Comparison of ENCODE assay signal across 8 cellular contexts in genomic region chr20:32945710-32946221, GRCh38. TPM values are rescaled to one million over a fixed set of nuclear protein-coding genes. Genes with fewer than 3 reads are reported as not detected.
DNase-seq lines count a peak whose midpoint lies in the region; ATAC-seq, FAIRE-seq and TF ChIP-seq lines count a peak whose summit lies in the region.
"Had no signal": no experiment of that assay in that cellular context is flagged by ENCODE, and none has a peak within 500 bp of the region (broad histone marks: within the 10 kb centered on the region; RNA-seq: fewer than 3 reads in every experiment).

No MANE protein-coding gene starts in this region.

- no peaks in the 10 kb centered on the region for H3K36me3 ChIP-seq in GM06990 (ENCODE audit: control insufficient read depth, insufficient read depth, low read length)

- H3K36me3 Mint-ChIP-seq in WTC11 = no peaks in the 10 kb centered on the region

- CTCF ChIA-PET in WTC11 (lab: Charles Lee) = interaction anchor here (0.6 to 2.4 kb wide), 34 partner anchors 9 to 1242 kb away, joined by 3 to 14 read pairs (median 4); partner anchors contain the start of genes C20orf203 and MAPRE1

- H3K4me3 ChIP-seq in GM06990 (replicated peaks; ENCODE audit: low read depth, low read length) = no peak overlapping the region
- H3K4me3 ChIP-seq: skin epidermis had no signal

- peaks cover 52% of the 10 kb centered on the region for H3K27me3 Mint-ChIP-seq in WTC11 (ENCODE audit: low read depth)

- FAIRE-seq in GM12891 (lab: Jason Lieb, UNC) = no peak

- peak; percentile 55 for TF ChIP-seq CTCF in GM06990 (IDR thresholded peaks at IDR 0.05; ENCODE audit: insufficient read depth, low read length, poor library complexity, severe bottlenecking)
- peak; percentile 53 for TF ChIP-seq CTCF in LNCAP (IDR thresholded peaks at IDR 0.05)
- peak; percentile 32; the same call in 1 of the 2 replicates for TF ChIP-seq CTCF in WTC11 (IDR thresholded peaks at IDR 0.05)

- H3K9me3 Mint-ChIP-seq in WTC11 = no peaks in the 10 kb centered on the region

- POLR2A ChIA-PET in WTC11 (lab: Charles Lee) = no interaction called here

- H3K27ac Mint-ChIP-seq in WTC11 = no peak overlapping the region

- H3K4me3 Mint-ChIP-seq in WTC11 = no peak overlapping the region

- no peaks in the 10 kb centered on the region for H3K27me3 ChIP-seq in GM06990 (replicated peaks; ENCODE audit: control insufficient read depth, insufficient read depth, low read length)

- DNase-seq in GM06990 (ENCODE audit: extremely low read depth, insufficient read length) (no peak), WTC11 (ENCODE audit: low spot score) (no peak), iPS DF 4.7 (ENCODE audit: extremely low read depth, low spot score) (peak; percentile 14), GM12891 (ENCODE audit: insufficient read length, low spot score) (no peak)

- ATAC-seq in WTC11 (peak; percentile 92), HG03521 (IDR thresholded peaks at IDR 0.05; ENCODE audit: unreplicated experiment) (no peak), HG03442 (IDR thresholded peaks at IDR 0.05; ENCODE audit: unreplicated experiment) (no peak)

- H3K4me1 Mint-ChIP-seq in WTC11 = peaks cover 6% of the 10 kb centered on the region

- no peak for TF ChIP-seq POLR2A in GM12891 (IDR thresholded peaks at IDR 0.05; ENCODE audit: low read depth, low read length)

TF ChIP-seq in WTC11, 78 proteins besides CTCF, POLR2A, EP300 and RAD21:
- no peak for TF ChIP-seq FOXP1 (CRISPR knock-in tag; IDR thresholded peaks at IDR 0.05; ENCODE audit: borderline replicate concordance)
- TF ChIP-seq ERG (CRISPR knock-in tag; IDR thresholded peaks at IDR 0.05) = no peak
- TF ChIP-seq E2F4 (CRISPR knock-in tag; IDR thresholded peaks at IDR 0.05; ENCODE audit: borderline replicate concordance, low read depth) = no peak
- TF ChIP-seq E2F5 (CRISPR knock-in tag; IDR thresholded peaks at IDR 0.05) = no peak
- TF ChIP-seq SMAD3 (CRISPR knock-in tag; IDR thresholded peaks at IDR 0.05; ENCODE audit: borderline replicate concordance) = no peak

TF ChIP-seq in GM12891, 5 proteins besides CTCF, POLR2A, EP300 and RAD21:
- TF ChIP-seq SPI1 (IDR thresholded peaks at IDR 0.05; ENCODE audit: low read depth, low read length) = no peak
- TF ChIP-seq TAF1 (IDR thresholded peaks at IDR 0.05; ENCODE audit: low read depth, low read length) = no peak
- no peak for TF ChIP-seq PAX5 (IDR thresholded peaks at IDR 0.05; ENCODE audit: insufficient read depth, low read length, severe bottlenecking)
- no peak for TF ChIP-seq POLR2AphosphoS5 (IDR thresholded peaks at IDR 0.05; ENCODE audit: low read depth, low read length)
- no peak for TF ChIP-seq POU2F2 (IDR thresholded peaks at IDR 0.05; ENCODE audit: low read depth, low read length)

RNA-seq across cellular contexts. Expression of gene SUN5, which starts 58.5 kb away (rescaled TPM):
- total RNA-seq in WTC11 (2021) = not detected in 3 replicates
- not detected for polyA plus RNA-seq in GM12891 (2012; ENCODE audit: low read depth, missing spikeins)
